12 cellular contexts compared by ENCODE assay signal in the genomic region with DNA sequence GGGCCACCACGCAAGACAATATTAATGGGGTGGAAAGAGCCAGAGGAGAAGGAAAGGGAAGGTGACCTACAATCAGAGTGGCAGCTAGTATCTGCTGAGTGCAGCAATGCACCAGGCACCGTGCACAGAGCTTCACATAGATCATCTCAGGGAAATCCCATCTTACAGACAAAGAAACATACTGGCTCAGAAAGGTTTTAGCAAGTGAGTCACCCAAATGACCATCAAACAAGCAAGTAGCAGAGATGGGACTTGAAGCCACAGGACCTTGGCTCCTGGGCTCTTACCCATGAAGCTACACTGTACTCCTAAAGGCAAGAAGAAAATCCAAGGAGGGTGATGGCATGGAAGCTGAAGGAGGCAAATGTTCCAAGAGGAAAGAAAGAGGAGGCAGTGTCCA. TPM values are rescaled to one million over a fixed set of nuclear protein-coding genes. Genes with fewer than 3 reads are reported as not detected.
A peak's percentile ranks its signal among the peaks of the same experiment; 100 is the strongest.
DNase-seq lines count a peak whose midpoint lies in the region; ATAC-seq, FAIRE-seq and TF ChIP-seq lines count a peak whose summit lies in the region.
"Had no signal": no experiment of that assay in that cellular context is flagged by ENCODE, and none has a peak within 500 bp of the region (broad histone marks: within the 10 kb centered on the region; RNA-seq: fewer than 3 reads in every experiment).

No MANE protein-coding gene starts in this region.

- CTCF ChIA-PET in A549 (lab: Yijun Ruan, JAX), result no interaction called here

- peaks cover 18% of the 10 kb centered on the region for H3K4me1 Mint-ChIP-seq in HFFc6 (ENCODE audit: low read depth)
- H3K4me1 Mint-ChIP-seq in activated T-helper 17 cell treated with anti-CD3 and anti-CD28 coated beads, Interleukin-2, amount 50 U/mL, for 72 hours, result peaks cover 9% of the 10 kb centered on the region

- TF ChIP-seq POLR2A in A549 (IDR thresholded peaks at IDR 0.05; ENCODE audit: low read length) (no peak), right lobe of liver (IDR thresholded peaks at IDR 0.05) (no peak)

- H3K9me3 ChIP-seq in A549 (no peaks in the 10 kb centered on the region), right lobe of liver (no peaks in the 10 kb centered on the region)
- H3K9me3 ChIP-seq: BLaER1, ovary had no signal

- FAIRE-seq in A549 (lab: Jason Lieb, UNC) (no peak), D721Med (lab: Jason Lieb, UNC) (no peak)

- intact Hi-C loops in right lobe of liver (cut with DNase I), result no loop called here
- intact Hi-C loops in left colon (cut with DNase I, micrococcal nuclease), result no loop called here

- no peak for TF ChIP-seq RAD21 in A549 (conservative IDR thresholded peaks at IDR 0.05 in 1 of 2, IDR thresholded peaks at IDR 0.05 in 1 of 2)

- H3K4me1 ChIP-seq in A549 (peaks cover 92% of the 10 kb centered on the region), right lobe of liver (peaks cover 0 to 45% (median 6%) of the 10 kb centered on the region in 4 donors)

- no peak for TF ChIP-seq EP300 in A549 (IDR thresholded peaks at IDR 0.05)

- POLR2A ChIA-PET in A549 (lab: Yijun Ruan, JAX), result no interaction called here

- ATAC-seq in A549, result peak in 1 of 2 experiments; percentile 28; a peak in 4 of 6 replicates
- ATAC-seq in activated T-helper 17 cell treated with anti-CD3 and anti-CD28 coated beads, Interleukin-2, amount 50 U/mL, for 72 hours (replicated peaks), result peak; percentile 67
- ATAC-seq in right lobe of liver, result no peak
- no peak for ATAC-seq in left colon
- ATAC-seq in GM21515 (IDR thresholded peaks at IDR 0.05; ENCODE audit: unreplicated experiment), result no peak

- no peak for TF ChIP-seq CTCF in A549 (IDR thresholded peaks at IDR 0.05)
- TF ChIP-seq CTCF in HFFc6 (IDR thresholded peaks at IDR 0.05), result no peak
- TF ChIP-seq CTCF in right lobe of liver (IDR thresholded peaks at IDR 0.05), result no peak
- TF ChIP-seq CTCF in D721Med (IDR thresholded peaks at IDR 0.05; ENCODE audit: insufficient read depth, missing control alignments), result no peak

- peaks cover 0 to 10% (median under 1%) of the 10 kb centered on the region in 4 donors for H3K36me3 ChIP-seq in right lobe of liver
- H3K36me3 ChIP-seq: ovary had no signal

- no peaks in the 10 kb centered on the region for H3K9me3 Mint-ChIP-seq in HFFc6
- H3K9me3 Mint-ChIP-seq in activated T-helper 17 cell treated with anti-CD3 and anti-CD28 coated beads, Interleukin-2, amount 50 U/mL, for 72 hours, result no peaks in the 10 kb centered on the region
- H3K9me3 Mint-ChIP-seq: activated B cell treated with CpG ODN at 0.5 μM for 24 hours had no signal

- 49% methylated on average over 2 of the region's 2 CpGs for WGBS in A549 (ENCODE audit: missing lambda C conversion rate)
- WGBS in right lobe of liver (ENCODE audit: insufficient coverage, low coverage, low lambda C conversion rate, missing lambda C conversion rate), result 73% methylated on average over 2 of the region's 2 CpGs

- H3K27me3 Mint-ChIP-seq in HFFc6 (ENCODE audit: insufficient read depth), result no peaks in the 10 kb centered on the region; the same call in 1 of the 2 replicates
- H3K27me3 Mint-ChIP-seq in activated T-helper 17 cell treated with anti-CD3 and anti-CD28 coated beads, Interleukin-2, amount 50 U/mL, for 72 hours, result no peaks in the 10 kb centered on the region
- H3K27me3 Mint-ChIP-seq: activated B cell treated with CpG ODN at 0.5 μM for 24 hours had no signal

- no peak overlapping the region for H3K4me3 Mint-ChIP-seq in HFFc6
- no peak overlapping the region for H3K4me3 Mint-ChIP-seq in activated T-helper 17 cell treated with anti-CD3 and anti-CD28 coated beads, Interleukin-2, amount 50 U/mL, for 72 hours
- H3K4me3 Mint-ChIP-seq: activated B cell treated with CpG ODN at 0.5 μM for 24 hours had no signal

- H3K4me3 ChIP-seq in A549, result 0 out of 3 replicates have a peak overlapping the region, but pooled peaks have one; percentile 8
- no peak overlapping the region for H3K4me3 ChIP-seq in right lobe of liver
- H3K4me3 ChIP-seq: BLaER1, ovary had no signal

- H3K27me3 ChIP-seq in right lobe of liver, result no peaks in the 10 kb centered on the region
- H3K27me3 ChIP-seq: BLaER1, ovary had no signal

- DNase-seq in A549 (ENCODE audit: low read depth in 1 of 2, low spot score in 1 of 2) (no peak), HFFc6 (peak; percentile 59), right lobe of liver (no peak), left colon (no peak), ecto neural progenitor cell (ENCODE audit: low spot score) (no peak), D721Med (ENCODE audit: insufficient read length, low spot score) (no peak)
- DNase-seq: activated B cell treated with CpG ODN at 0.5 μM for 24 hours, NCI-H1436 treated with DMSO at 0.1 percent for 48 hours had no signal

- peaks cover 41% of the 10 kb centered on the region for H3K36me3 Mint-ChIP-seq in HFFc6 (ENCODE audit: low read depth)
- H3K36me3 Mint-ChIP-seq in activated T-helper 17 cell treated with anti-CD3 and anti-CD28 coated beads, Interleukin-2, amount 50 U/mL, for 72 hours (ENCODE audit: low read depth), result peaks cover 51% of the 10 kb centered on the region

- no peak overlapping the region for H3K27ac Mint-ChIP-seq in HFFc6
- no peak overlapping the region for H3K27ac Mint-ChIP-seq in activated T-helper 17 cell treated with anti-CD3 and anti-CD28 coated beads, Interleukin-2, amount 50 U/mL, for 72 hours
- H3K27ac Mint-ChIP-seq: activated B cell treated with CpG ODN at 0.5 μM for 24 hours had no signal

- peak overlapping the region; percentile 72 to 79 for H3K27ac ChIP-seq in A549
- H3K27ac ChIP-seq in right lobe of liver, result peak overlapping the region in 2 of 3 donors; percentile 7 to 31
- H3K27ac ChIP-seq: BLaER1 had no signal

- H3K4me2 ChIP-seq in A549, result peak overlapping the region; percentile 89
- H3K4me2 ChIP-seq: BLaER1 had no signal

TF ChIP-seq in A549, 52 proteins besides CTCF, POLR2A, EP300 and RAD21:
- TF ChIP-seq RCOR1 (IDR thresholded peaks at IDR 0.05; ENCODE audit: low read depth, low read length) (no peak), ZNF302 (CRISPR knock-in tag; IDR thresholded peaks at IDR 0.05) (no peak), HDAC2 (IDR thresholded peaks at IDR 0.05) (no peak), MAFK (IDR thresholded peaks at IDR 0.05; ENCODE audit: partially characterized antibody) (peak; percentile 1)
- TF ChIP-seq, protein P1, sequence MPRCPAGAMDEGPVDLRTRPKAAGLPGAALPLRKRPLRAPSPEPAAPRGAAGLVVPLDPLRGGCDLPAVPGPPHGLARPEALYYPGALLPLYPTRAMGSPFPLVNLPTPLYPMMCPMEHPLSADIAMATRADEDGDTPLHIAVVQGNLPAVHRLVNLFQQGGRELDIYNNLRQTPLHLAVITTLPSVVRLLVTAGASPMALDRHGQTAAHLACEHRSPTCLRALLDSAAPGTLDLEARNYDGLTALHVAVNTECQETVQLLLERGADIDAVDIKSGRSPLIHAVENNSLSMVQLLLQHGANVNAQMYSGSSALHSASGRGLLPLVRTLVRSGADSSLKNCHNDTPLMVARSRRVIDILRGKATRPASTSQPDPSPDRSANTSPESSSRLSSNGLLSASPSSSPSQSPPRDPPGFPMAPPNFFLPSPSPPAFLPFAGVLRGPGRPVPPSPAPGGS (IDR thresholded peaks at IDR 0.05), result no peak
TF ChIP-seq in A549: peak in this region for 1.

RNA-seq across cellular contexts. Expression of a gene that starts 6.8 kb away (rescaled TPM):
- polyA plus RNA-seq in A549 (2011; rRNA removed) (330 and 356 TPM in 2 replicates), A549 (2017; fragmentation: RNase III; extraction: RNeasy Plus Mini Kit Qiagen cat#74134 plus additional on column Dnase treatment) (412 to 461 TPM (median 441 TPM) in 3 replicates)
- polyA plus RNA-seq in A549 (2012; cell fraction: cytosol; rRNA removed), result 117 and 139 TPM in 2 replicates
- 101 and 102 TPM in 2 replicates for polyA plus RNA-seq in A549 (2012; cell fraction: nucleus; rRNA removed)
- 87.5 TPM in 2 replicates for polyA minus RNA-seq in A549 (2011; rRNA and poly(A)+ RNA removed)
- 1,000 to 10,000 TPM in 4 of 6 experiments, 100 to 1,000 TPM in 2; 934 to 1,075 (median 1,012) TPM for total RNA-seq in HFFc6 (2021; fragmentation: NEBNext Ultra II Directional; extraction: Animal tissue kit (Norgen Biotek cat#: 25700))
- total RNA-seq in activated T-helper 17 cell treated with anti-CD3 and anti-CD28 coated beads, Interleukin-2, amount 50 U/mL, for 72 hours, result 100 to 1,000 TPM; 106 to 142 TPM
- total RNA-seq in right lobe of liver (100 to 1,000 TPM in 3 of 6 experiments, 10 to 100 TPM in 3; 52.2 to 216 (median 97.8) TPM), left colon (10 to 100 TPM; 61.3 to 84.7 TPM)

Comparison
In these comparisons a context has a peak if more than half of its experiments do, and no peak if none do; other contexts are left out.
1. RNA of a gene that starts 6.8 kb away (total RNA-seq): 934 to 1,075 TPM in HFFc6; 106 to 142 TPM in activated T-helper 17 cell treated with anti-CD3 and anti-CD28 coated beads, Interleukin-2, amount 50 U/mL, for 72 hours, 52.2 to 216 TPM in right lobe of liver and 61.3 to 84.7 TPM in left colon; every median in the first group is over 4 times any median in the second.